ENCODE assay signal across 21 cellular contexts in the genomic region with DNA sequence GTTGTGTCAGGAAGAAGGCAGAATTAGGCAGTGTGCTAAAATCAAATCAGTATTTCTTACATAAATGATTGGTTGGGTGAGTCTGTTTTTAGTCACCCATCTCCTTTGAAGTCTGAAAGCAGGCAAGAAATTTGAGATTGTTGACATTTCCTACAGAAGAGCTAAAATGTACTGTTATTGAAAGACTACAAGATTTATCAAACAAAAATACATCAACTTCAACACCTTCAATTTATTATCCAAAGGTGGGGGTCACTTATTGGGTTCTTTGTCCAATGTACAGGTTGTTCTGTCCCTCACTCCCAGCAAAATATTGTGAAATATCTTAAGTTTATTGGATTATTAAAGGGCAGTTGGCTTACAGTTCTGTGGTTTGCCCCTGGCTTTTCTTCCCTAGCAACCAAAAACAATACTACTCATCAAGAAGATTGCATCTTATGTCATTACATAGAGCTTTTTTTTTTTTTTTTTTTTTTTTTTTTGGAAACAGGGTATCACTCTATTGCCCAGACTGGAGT. TPM values are rescaled to one million over a fixed set of nuclear protein-coding genes. Genes with fewer than 3 reads are reported as not detected.
A peak's percentile ranks its signal among the peaks of the same experiment; 100 is the strongest.
DNase-seq lines count a peak whose midpoint lies in the region; ATAC-seq, FAIRE-seq and TF ChIP-seq lines count a peak whose summit lies in the region.
"Had no signal": no experiment of that assay in that cellular context is flagged by ENCODE, and none has a peak within 500 bp of the region (broad histone marks: within the 10 kb centered on the region; RNA-seq: fewer than 3 reads in every experiment).

No MANE protein-coding gene starts in this region.

- H2AFZ ChIP-seq in K562 (ENCODE audit: low read depth, low read length) = no peak overlapping the region
- no peak overlapping the region for H2AFZ ChIP-seq in hepatocyte

- no peak for ATAC-seq in K562
- ATAC-seq in upper lobe of right lung = peak; percentile 45
- ATAC-seq in Right ventricle myocardium inferior = no peak
- ATAC-seq: A549 had no signal

- TF ChIP-seq EP300 in K562 (IDR thresholded peaks at IDR 0.05; ENCODE audit: low read length) = no peak

- H3K9ac ChIP-seq in K562 (ENCODE audit: insufficient read depth in 1 of 2, low read depth in 2 of 2, low read length in 2 of 2) = no peak overlapping the region

- no peak for TF ChIP-seq POLR2A in K562 (conservative IDR thresholded peaks at IDR 0.05)

- TF ChIP-seq RAD21 in K562 (CRISPR knock-in tag; conservative IDR thresholded peaks at IDR 0.05 in 1 of 2, IDR thresholded peaks at IDR 0.05 in 1 of 2) = no peak

- H3K4me3 ChIP-seq in K562 = no peak overlapping the region
- no peak overlapping the region for H3K4me3 ChIP-seq in upper lobe of right lung
- no peak overlapping the region for H3K4me3 ChIP-seq in hepatocyte
- H3K4me3 ChIP-seq: A549, cardiac muscle cell, tibial artery had no signal

- intact Hi-C loops in K562 (cut with micrococcal nuclease) (no loop called here), upper lobe of right lung (cut with DNase I) (no loop called here), Right ventricle myocardium inferior (cut with DNase I) (no loop called here)

- peak; percentile 19 for DNase-seq in NCI-H748 (lab: John Stamatoyannopoulos, UW; ENCODE audit: unreplicated experiment)
- DNase-seq in NCI-H748 treated with DMSO at 0.1 percent for 48 hours (lab: John Stamatoyannopoulos, UW) = no peak
- DNase-seq in K562 (ENCODE audit: extremely low read depth in 1 of 4, low spot score in 3 of 4) = no peak
- peak; percentile 94 for DNase-seq in iris pigment epithelial cell (ENCODE audit: low read depth)
- no peak for DNase-seq in upper lobe of right lung
- DNase-seq in stimulated activated naive CD4-positive, alpha-beta T cell treated with Interleukin-2 at 50 U/mL for 16 hours (lab: John Stamatoyannopoulos, UW) = no peak
- DNase-seq in hepatocyte (ENCODE audit: low spot score) = no peak
- no peak for DNase-seq in Right ventricle myocardium inferior (ENCODE audit: missing footprints)
- DNase-seq: activated CD4-positive, alpha-beta T cell treated with anti-CD3 and anti-CD28 coated beads for 1 hour; activated CD8-positive, alpha-beta memory T cell treated with anti-CD3 and anti-CD28 coated beads, Interleukin-2, amount 50 U/mL, for 4 hours; activated naive CD4-positive, alpha-beta T cell treated with Interleukin-2 at 50 U/mL for 16 hours; CD4-positive, CD25-positive, alpha-beta regulatory T cell; effector CD4-positive, alpha-beta T cell; immature natural killer cell; MM.1S; NCI-H2081; NCI-H82; stimulated activated CD4-positive, alpha-beta T cell treated with anti-CD3 and anti-CD28 coated beads, Interleukin-4, amount 100 ng/mL, for 4 hours had no signal

- H3K9me3 ChIP-seq in K562 (replicated peaks; ENCODE audit: control insufficient read depth, insufficient read depth, low read depth, low read length) (no peaks in the 10 kb centered on the region), upper lobe of right lung (no peaks in the 10 kb centered on the region), hepatocyte (ENCODE audit: low read depth) (no peaks in the 10 kb centered on the region)
- H3K9me3 ChIP-seq: A549, tibial artery had no signal

- no peak for TF ChIP-seq CTCF in K562 (IDR thresholded peaks at IDR 0.05 in 2 of 3, conservative IDR thresholded peaks at IDR 0.05 in 1 of 3; ENCODE audit: insufficient read depth in 2 of 3, low read depth in 1 of 3, low read length in 3 of 3)
- TF ChIP-seq CTCF in upper lobe of right lung (IDR thresholded peaks at IDR 0.05) = no peak
- TF ChIP-seq CTCF in hepatocyte (IDR thresholded peaks at IDR 0.05; ENCODE audit: poor library complexity) = no peak

- H3K9me2 ChIP-seq in hepatocyte (replicated peaks; ENCODE audit: insufficient read depth) = no peaks in the 10 kb centered on the region

- H3K4me2 ChIP-seq in K562 (ENCODE audit: insufficient read depth, low read length) (no peak overlapping the region), hepatocyte (no peak overlapping the region)
- H3K4me2 ChIP-seq: A549 had no signal

- H4K20me1 ChIP-seq in K562 (replicated peaks; ENCODE audit: control insufficient read depth, insufficient read depth, low read length) = no peaks in the 10 kb centered on the region
- no peaks in the 10 kb centered on the region for H4K20me1 ChIP-seq in hepatocyte (ENCODE audit: insufficient read depth, poor library complexity, severe bottlenecking)

- H3K36me3 ChIP-seq in K562 (ENCODE audit: control insufficient read depth, insufficient read depth, low read length) (no peaks in the 10 kb centered on the region), upper lobe of right lung (no peaks in the 10 kb centered on the region), hepatocyte (replicated peaks; ENCODE audit: insufficient read depth, low read depth) (no peaks in the 10 kb centered on the region)
- H3K36me3 ChIP-seq: cardiac muscle cell, tibial artery had no signal

- H3K27me3 ChIP-seq in K562 (ENCODE audit: control insufficient read depth in 2 of 2, insufficient read depth in 2 of 2, low read length in 2 of 2) = no peaks in the 10 kb centered on the region; a peak in 1 of 5 replicates
- no peaks in the 10 kb centered on the region for H3K27me3 ChIP-seq in upper lobe of right lung
- no peaks in the 10 kb centered on the region for H3K27me3 ChIP-seq in hepatocyte
- H3K27me3 ChIP-seq: cardiac muscle cell, tibial artery had no signal

- H3K27ac ChIP-seq in K562 (ENCODE audit: extremely low read depth, low read depth, low read length) (no peak overlapping the region), upper lobe of right lung (no peak overlapping the region), hepatocyte (no peak overlapping the region)
- H3K27ac ChIP-seq: cardiac muscle cell, tibial artery had no signal

- no TSS peak for BruUV-seq in K562 (replicated peaks; lab: Mats Ljungman, UMichigan)

- H3K9me1 ChIP-seq in K562 (ENCODE audit: control insufficient read depth, insufficient read depth, low read length) = no peaks in the 10 kb centered on the region

- H3K4me1 ChIP-seq in K562 (replicated peaks in 1 of 2; ENCODE audit: control insufficient read depth in 2 of 2, insufficient read depth in 2 of 2, low read length in 2 of 2) (no peaks in the 10 kb centered on the region), upper lobe of right lung (no peaks in the 10 kb centered on the region), hepatocyte (ENCODE audit: insufficient read depth) (no peaks in the 10 kb centered on the region)
- H3K4me1 ChIP-seq: tibial artery had no signal

- H3K79me2 ChIP-seq in K562 (ENCODE audit: control insufficient read depth, insufficient read depth, low read length) = no peaks in the 10 kb centered on the region
- H3K79me2 ChIP-seq in hepatocyte = no peaks in the 10 kb centered on the region

- POLR2A ChIA-PET in K562 (lab: Yijun Ruan, JAX) = no interaction called here

- FAIRE-seq in K562 (lab: Jason Lieb, UNC) = peak; percentile 11
- FAIRE-seq: A549 had no signal

- in situ Hi-C loops in K562 (cut with MboI) = no loop called here

- CTCF ChIA-PET in K562 (lab: Yijun Ruan, JAX; ENCODE audit: low intra/inter-chr PET ratio) = no interaction called here

TF ChIP-seq in K562, 482 proteins besides CTCF, POLR2A, EP300 and RAD21:
- 0 out of 2 replicates have a peak, but pooled peaks have one; percentile 8 for TF ChIP-seq CEBPB (tag; IDR thresholded peaks at IDR 0.05)
- TF ChIP-seq ZFPM2 (CRISPR knock-in tag; IDR thresholded peaks at IDR 0.05) = no peak

RNA-seq across cellular contexts. Expression of a gene that starts 20.6 kb away (rescaled TPM):
- total RNA-seq in K562 (2011; cell fraction: chromatin; rRNA removed; ENCODE audit: low replicate concordance) = 2.3 and 5.2 TPM in 2 replicates
- total RNA-seq in K562 (2011; cell fraction: nucleolus; rRNA removed) = 2.3 and 3.6 TPM in 2 replicates
- total RNA-seq in K562 (2011; cell fraction: nucleoplasm; rRNA removed) = 2.6 and 3.7 TPM in 2 replicates
- 2.4 and 2.8 TPM in 2 replicates for total RNA-seq in K562 (2014; rRNA removed)
- 4.2 and 5.3 TPM in 2 replicates for total RNA-seq in K562 (2014; rRNA removed; fragmentation: Illumina TruSeq; extraction: Trizol)
- total RNA-seq in K562 (2015; rRNA removed; fragmentation: Illumina TruSeq; extraction: Trizol) = 2.6 and 2.9 TPM in 2 replicates
- 3.5 and 4.1 TPM in 2 replicates for total RNA-seq in K562 (2021)
- polyA plus RNA-seq in K562 (2011; rRNA removed) = 3.2 and 5.2 TPM in 2 replicates
- 2.0 and 4.1 TPM in 2 replicates for polyA plus RNA-seq in K562 (2011; cell fraction: cytosol; rRNA removed)
- polyA plus RNA-seq in K562 (2011; cell fraction: nucleus; rRNA removed) = 2.3 and 6.1 TPM in 2 replicates
- polyA plus RNA-seq in K562 (2012) = 2.0 TPM in 2 replicates
- polyA plus RNA-seq in K562 (2014; fragmentation: Illumina TruSeq; extraction: Trizol) = 3.3 and 3.7 TPM in 2 replicates
- 1 to 10 TPM; 1.6 TPM for polyA plus RNA-seq in K562 (2014; fragmentation: Nextera tagmentation; extraction: Ambion mirVana)
- 2.2 and 3.0 TPM in 2 replicates for polyA plus RNA-seq in K562 (2014; rRNA removed)
- 4.1 and 11.9 TPM in 2 replicates for polyA minus RNA-seq in K562 (2011; rRNA and poly(A)+ RNA removed)
- polyA minus RNA-seq in K562 (2011; cell fraction: cytosol; rRNA and poly(A)+ RNA removed) = 2.1 and 5.1 TPM in 2 replicates
- polyA minus RNA-seq in K562 (2011; cell fraction: nucleus; rRNA and poly(A)+ RNA removed) = 2.6 and 10.7 TPM in 2 replicates
- 1.9 TPM for total RNA-seq in upper lobe of right lung
- 58.0 and 60.0 TPM in 2 replicates for total RNA-seq in hepatocyte
- 62.4 and 72.1 TPM in 2 replicates for polyA plus RNA-seq in hepatocyte
- 378 TPM for total RNA-seq in Right ventricle myocardium inferior

Comparison
In these comparisons a context has a peak if more than half of its experiments do, and no peak if none do; other contexts are left out.
1. DNase-seq: peak in NCI-H748 (single experiment) and iris pigment epithelial cell (single experiment); none in NCI-H748 treated with DMSO at 0.1 percent for 48 hours (single experiment), K562 (0 of 4), upper lobe of right lung (single experiment), stimulated activated naive CD4-positive, alpha-beta T cell treated with Interleukin-2 at 50 U/mL for 16 hours (single experiment), hepatocyte (single experiment) and Right ventricle myocardium inferior (single experiment).